ENCODE assay signal across 8 cellular contexts in genomic region chr9:7976167-7976755, GRCh38.
DNase-seq lines count a peak whose midpoint lies in the region; ATAC-seq and TF ChIP-seq lines count a peak whose summit lies in the region.

No MANE protein-coding gene starts in this region.

- H2AFZ ChIP-seq in DND-41 (ENCODE audit: low read depth, low read length): no peak overlapping the region

- no peaks in the 10 kb centered on the region for H3K27me3 ChIP-seq in DND-41 (ENCODE audit: insufficient read depth, low read length, poor library complexity)
- H3K27me3 ChIP-seq in neutrophil: no peaks in the 10 kb centered on the region

- peaks cover 21% of the 10 kb centered on the region for H3K36me3 Mint-ChIP-seq in activated CD8-positive, alpha-beta T cell treated with anti-CD3 and anti-CD28 coated beads, Interleukin-2, amount 10 ng/mL, durations not matched to agents 7 days and 5 days (ENCODE audit: low read depth)

- H3K27ac Mint-ChIP-seq in activated CD8-positive, alpha-beta T cell treated with anti-CD3 and anti-CD28 coated beads, Interleukin-2, amount 10 ng/mL, durations not matched to agents 7 days and 5 days: peak overlapping the region; percentile 99

- H3K27ac ChIP-seq in DND-41 (ENCODE audit: low read length) (peak overlapping the region; percentile 99), neutrophil (peak overlapping the region; percentile 81)

- no peaks in the 10 kb centered on the region for H3K27me3 Mint-ChIP-seq in activated CD8-positive, alpha-beta T cell treated with anti-CD3 and anti-CD28 coated beads, Interleukin-2, amount 10 ng/mL, durations not matched to agents 7 days and 5 days (ENCODE audit: low read depth)

- no peaks in the 10 kb centered on the region for H4K20me1 ChIP-seq in DND-41 (ENCODE audit: insufficient read depth, low read length)

- H3K4me1 ChIP-seq in DND-41 (ENCODE audit: insufficient read depth, low read length) (peaks cover 76% of the 10 kb centered on the region), neutrophil (ENCODE audit: control insufficient read depth in 1 of 2, insufficient read depth in 1 of 2, low read depth in 1 of 2, low read length in 1 of 2) (peaks cover 51 to 55% of the 10 kb centered on the region in 2 experiments)

- DNase-seq in DND-41 (peak; percentile 85), HT-29 (ENCODE audit: low spot score) (peak; percentile 2), NCI-H345 (lab: John Stamatoyannopoulos, UW) (no peak), COLO829 (ENCODE audit: low spot score) (no peak), putamen (ENCODE audit: low spot score) (no peak)
- peak; percentile 84 for DNase-seq in activated CD8-positive, alpha-beta T cell treated with anti-CD3 and anti-CD28 coated beads, Interleukin-2, amount 10 ng/mL, durations not matched to agents 7 days and 5 days

- ATAC-seq in DND-41 (ENCODE audit: insufficient read depth, low read depth): peak; percentile 96
- peak; percentile 97 for ATAC-seq in GM21423 (IDR thresholded peaks at IDR 0.05; ENCODE audit: unreplicated experiment)
- peak; percentile 99 for ATAC-seq in activated CD8-positive, alpha-beta T cell treated with anti-CD3 and anti-CD28 coated beads, Interleukin-2, amount 10 ng/mL, durations not matched to agents 7 days and 5 days

- H3K36me3 ChIP-seq in DND-41 (ENCODE audit: insufficient read depth, low read length) (no peaks in the 10 kb centered on the region), neutrophil (no peaks in the 10 kb centered on the region)

- peak overlapping the region; percentile 61 for H3K9ac ChIP-seq in DND-41 (ENCODE audit: low read depth, low read length)

- H3K4me3 ChIP-seq in DND-41 (ENCODE audit: low read depth in 1 of 2, low read length in 2 of 2): no peak overlapping the region
- H3K4me3 ChIP-seq in neutrophil (ENCODE audit: low read depth in 1 of 2, low read length in 1 of 2): peak overlapping the region in 1 of 2 experiments; percentile 38

- TF ChIP-seq CTCF in DND-41 (IDR thresholded peaks at IDR 0.05; ENCODE audit: borderline replicate concordance, extremely low read depth, low read length, poor library complexity, severe bottlenecking) (no peak), neutrophil (IDR thresholded peaks at IDR 0.05) (no peak)

- POLR2A ChIA-PET in activated CD8-positive, alpha-beta T cell treated with anti-CD3 and anti-CD28 coated beads, Interleukin-2, amount 10 ng/mL, durations not matched to agents 7 days and 5 days (lab: Charles Lee): interaction anchor here (1.0 kb wide), 1 partner anchor 96 kb away, joined by 5 read pairs; no protein-coding TSS in a partner anchor

- no peaks in the 10 kb centered on the region for H3K9me3 Mint-ChIP-seq in activated CD8-positive, alpha-beta T cell treated with anti-CD3 and anti-CD28 coated beads, Interleukin-2, amount 10 ng/mL, durations not matched to agents 7 days and 5 days (ENCODE audit: insufficient read depth)

- no peaks in the 10 kb centered on the region for H3K79me2 ChIP-seq in DND-41 (ENCODE audit: insufficient read depth, low read length)

- peaks cover 68% of the 10 kb centered on the region for H3K4me1 Mint-ChIP-seq in activated CD8-positive, alpha-beta T cell treated with anti-CD3 and anti-CD28 coated beads, Interleukin-2, amount 10 ng/mL, durations not matched to agents 7 days and 5 days (ENCODE audit: low read depth)

- H3K4me2 ChIP-seq in DND-41 (ENCODE audit: insufficient read depth, low read length): peak overlapping the region; percentile 47

- H3K4me3 Mint-ChIP-seq in activated CD8-positive, alpha-beta T cell treated with anti-CD3 and anti-CD28 coated beads, Interleukin-2, amount 10 ng/mL, durations not matched to agents 7 days and 5 days: peak overlapping the region; percentile 68

- no peaks in the 10 kb centered on the region for H3K9me3 ChIP-seq in DND-41 (ENCODE audit: insufficient read depth, low read length, severe bottlenecking)
- H3K9me3 ChIP-seq in neutrophil: no peaks in the 10 kb centered on the region

- CTCF ChIA-PET in activated CD8-positive, alpha-beta T cell treated with anti-CD3 and anti-CD28 coated beads, Interleukin-2, amount 10 ng/mL, durations not matched to agents 7 days and 5 days (lab: Charles Lee): no interaction called here

Comparison
In these comparisons a context has a peak if more than half of its experiments do, and no peak if none do; other contexts are left out.
1. DNase-seq: peak in DND-41 (single experiment), HT-29 (single experiment) and activated CD8-positive, alpha-beta T cell treated with anti-CD3 and anti-CD28 coated beads, Interleukin-2, amount 10 ng/mL, durations not matched to agents 7 days and 5 days (single experiment); none in NCI-H345 (single experiment), COLO829 (single experiment) and putamen (single experiment).
2. Peak in every context shown above with its lines, with median percentiles within 50 percentile points of each other: ATAC-seq.